ENCODE assay signal across 11 cellular contexts in the genomic region with DNA sequence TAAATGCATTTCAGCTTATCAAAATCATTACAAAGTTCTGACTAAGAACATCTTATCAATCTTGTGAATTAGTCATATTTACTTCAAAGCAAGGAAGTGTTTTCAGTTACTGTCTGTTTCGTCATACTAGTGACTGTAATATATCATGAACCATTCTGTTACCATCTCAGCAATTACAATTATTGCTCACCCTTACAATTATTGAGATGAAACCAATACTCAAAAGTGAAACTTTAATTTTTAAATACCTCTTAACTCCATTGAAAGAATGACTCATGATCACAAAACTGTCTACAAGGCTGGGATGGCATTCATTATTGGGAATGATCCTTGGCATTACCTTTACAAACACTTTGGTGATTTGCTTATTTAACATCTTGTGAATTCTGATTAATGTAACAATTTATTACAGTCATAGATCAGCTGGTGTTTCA.
DNase-seq lines count a peak whose midpoint lies in the region; ATAC-seq and TF ChIP-seq lines count a peak whose summit lies in the region.
"Had no signal": no experiment of that assay in that cellular context is flagged by ENCODE, and none has a peak within 500 bp of the region (broad histone marks: within the 10 kb centered on the region; RNA-seq: fewer than 3 reads in every experiment).

No MANE protein-coding gene starts in this region.

- peaks cover 17% of the 10 kb centered on the region for H3K4me1 ChIP-seq in OCI-LY3 (ENCODE audit: low read length)
- H3K4me1 ChIP-seq in colonic mucosa, result peaks cover 5% of the 10 kb centered on the region

- H3K4me3 ChIP-seq in OCI-LY3 (ENCODE audit: low read length), result no peak overlapping the region; the same call in 1 of the 2 replicates
- no peak overlapping the region for H3K4me3 ChIP-seq in colonic mucosa

- peak overlapping the region; percentile 86 for H3K4me3 Mint-ChIP-seq in activated naive CD4-positive, alpha-beta T cell treated with anti-CD3 and anti-CD28 coated beads, Interleukin-2, amount 50 U/mL, for 24 hours
- peak overlapping the region; percentile 63 for H3K4me3 Mint-ChIP-seq in stimulated activated naive CD8-positive, alpha-beta T cell treated with anti-CD3 and anti-CD28 coated beads, Interleukin-15, Interleukin-2, amounts not matched to agents 100 ng/mL and 50 ng/mL, for 24 hours

- H3K9me3 ChIP-seq in OCI-LY3 (ENCODE audit: insufficient read depth, low read length) (no peaks in the 10 kb centered on the region), colonic mucosa (no peaks in the 10 kb centered on the region)

- no peak overlapping the region for H2AFZ ChIP-seq in OCI-LY3 (ENCODE audit: low read depth, low read length)

- peaks cover 5% of the 10 kb centered on the region for H3K9me3 Mint-ChIP-seq in activated naive CD4-positive, alpha-beta T cell treated with anti-CD3 and anti-CD28 coated beads, Interleukin-2, amount 50 U/mL, for 24 hours
- no peaks in the 10 kb centered on the region for H3K9me3 Mint-ChIP-seq in stimulated activated naive CD8-positive, alpha-beta T cell treated with anti-CD3 and anti-CD28 coated beads, Interleukin-15, Interleukin-2, amounts not matched to agents 100 ng/mL and 50 ng/mL, for 24 hours

- H3K27ac ChIP-seq in OCI-LY3 (ENCODE audit: low read length) (no peak overlapping the region), colonic mucosa (peak overlapping the region; percentile 6)

- intact Hi-C loops in colonic mucosa (cut with DNase I), result no loop called here

- H3K36me3 ChIP-seq in OCI-LY3 (replicated peaks; ENCODE audit: low read depth, low read length) (no peaks in the 10 kb centered on the region), colonic mucosa (no peaks in the 10 kb centered on the region)

- H4K20me1 ChIP-seq in OCI-LY3 (ENCODE audit: insufficient read depth, low read length), result peaks cover 8% of the 10 kb centered on the region; the same call in 1 of the 2 replicates

- H3K4me1 Mint-ChIP-seq in activated naive CD4-positive, alpha-beta T cell treated with anti-CD3 and anti-CD28 coated beads, Interleukin-2, amount 50 U/mL, for 24 hours, result peaks cover 41% of the 10 kb centered on the region
- peaks cover 40% of the 10 kb centered on the region for H3K4me1 Mint-ChIP-seq in stimulated activated naive CD8-positive, alpha-beta T cell treated with anti-CD3 and anti-CD28 coated beads, Interleukin-15, Interleukin-2, amounts not matched to agents 100 ng/mL and 50 ng/mL, for 24 hours (ENCODE audit: low read depth)

- TF ChIP-seq CTCF in OCI-LY3 (IDR thresholded peaks at IDR 0.05; ENCODE audit: low read depth, low read length) (no peak), colonic mucosa (IDR thresholded peaks at IDR 0.05) (no peak)

- no peak for ATAC-seq in HG03108 (IDR thresholded peaks at IDR 0.05; ENCODE audit: unreplicated experiment)
- ATAC-seq: right cardiac atrium had no signal

- H3K79me2 ChIP-seq in OCI-LY3 (ENCODE audit: low read length), result no peaks in the 10 kb centered on the region

- H3K27me3 ChIP-seq in OCI-LY3 (ENCODE audit: low read depth, low read length) (0 out of 2 replicates have a peak, but pooled peaks cover 2% of the 10 kb centered on the region), colonic mucosa (no peaks in the 10 kb centered on the region)

- peak overlapping the region; percentile 98 for H3K27ac Mint-ChIP-seq in activated naive CD4-positive, alpha-beta T cell treated with anti-CD3 and anti-CD28 coated beads, Interleukin-2, amount 50 U/mL, for 24 hours
- H3K27ac Mint-ChIP-seq in stimulated activated naive CD8-positive, alpha-beta T cell treated with anti-CD3 and anti-CD28 coated beads, Interleukin-15, Interleukin-2, amounts not matched to agents 100 ng/mL and 50 ng/mL, for 24 hours, result peak overlapping the region; percentile 92

- H3K27me3 Mint-ChIP-seq in activated naive CD4-positive, alpha-beta T cell treated with anti-CD3 and anti-CD28 coated beads, Interleukin-2, amount 50 U/mL, for 24 hours, result no peaks in the 10 kb centered on the region
- H3K27me3 Mint-ChIP-seq in stimulated activated naive CD8-positive, alpha-beta T cell treated with anti-CD3 and anti-CD28 coated beads, Interleukin-15, Interleukin-2, amounts not matched to agents 100 ng/mL and 50 ng/mL, for 24 hours, result no peaks in the 10 kb centered on the region

- no peak for DNase-seq in activated naive CD4-positive, alpha-beta T cell (lab: John Stamatoyannopoulos, UW)
- DNase-seq in colonic mucosa (no peak), activated gamma-delta T cell treated with Interleukin-2 at 50 U/mL for 16 hours (no peak), NCI-H1105 (lab: John Stamatoyannopoulos, UW) (no peak)
- DNase-seq: cortex of kidney, NCI-H1930, right cardiac atrium had no signal

- H3K36me3 Mint-ChIP-seq in activated naive CD4-positive, alpha-beta T cell treated with anti-CD3 and anti-CD28 coated beads, Interleukin-2, amount 50 U/mL, for 24 hours, result peaks cover 29% of the 10 kb centered on the region
- peaks cover 30% of the 10 kb centered on the region for H3K36me3 Mint-ChIP-seq in stimulated activated naive CD8-positive, alpha-beta T cell treated with anti-CD3 and anti-CD28 coated beads, Interleukin-15, Interleukin-2, amounts not matched to agents 100 ng/mL and 50 ng/mL, for 24 hours (ENCODE audit: low read depth)

- H3K9ac ChIP-seq in OCI-LY3 (ENCODE audit: low read length), result no peak overlapping the region
- no peak overlapping the region for H3K9ac ChIP-seq in colonic mucosa (ENCODE audit: low read depth in 2 of 2, low read length in 2 of 2)

- peak overlapping the region; percentile 27; the same call in 1 of the 2 replicates for H3K4me2 ChIP-seq in OCI-LY3 (ENCODE audit: low read length)
